Comparison of ENCODE assay signal across 19 cellular contexts in genomic region chr20:916125-916799, GRCh38. TPM values are rescaled to one million over a fixed set of nuclear protein-coding genes. Genes with fewer than 3 reads are reported as not detected.
A peak's percentile ranks its signal among the peaks of the same experiment; 100 is the strongest.
DNase-seq lines count a peak whose midpoint lies in the region; ATAC-seq, FAIRE-seq and TF ChIP-seq lines count a peak whose summit lies in the region.
"Had no signal": no experiment of that assay in that cellular context is flagged by ENCODE, and none has a peak within 500 bp of the region (broad histone marks: within the 10 kb centered on the region; RNA-seq: fewer than 3 reads in every experiment).

A gene with protein sequence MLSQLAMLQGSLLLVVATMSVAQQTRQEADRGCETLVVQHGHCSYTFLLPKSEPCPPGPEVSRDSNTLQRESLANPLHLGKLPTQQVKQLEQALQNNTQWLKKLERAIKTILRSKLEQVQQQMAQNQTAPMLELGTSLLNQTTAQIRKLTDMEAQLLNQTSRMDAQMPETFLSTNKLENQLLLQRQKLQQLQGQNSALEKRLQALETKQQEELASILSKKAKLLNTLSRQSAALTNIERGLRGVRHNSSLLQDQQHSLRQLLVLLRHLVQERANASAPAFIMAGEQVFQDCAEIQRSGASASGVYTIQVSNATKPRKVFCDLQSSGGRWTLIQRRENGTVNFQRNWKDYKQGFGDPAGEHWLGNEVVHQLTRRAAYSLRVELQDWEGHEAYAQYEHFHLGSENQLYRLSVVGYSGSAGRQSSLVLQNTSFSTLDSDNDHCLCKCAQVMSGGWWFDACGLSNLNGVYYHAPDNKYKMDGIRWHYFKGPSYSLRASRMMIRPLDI (minus strand): TSS chr20:916334. CDS start chr20:916214, 120 bp downstream.

- H3K36me3 ChIP-seq in right atrium auricular region (no peaks in the 10 kb centered on the region), brain microvascular endothelial cell (replicated peaks) (no peaks in the 10 kb centered on the region), mesendoderm (ENCODE audit: control insufficient read depth, insufficient read depth, low read length) (no peaks in the 10 kb centered on the region), HepG2 (replicated peaks in 1 of 2; ENCODE audit: control insufficient read depth in 1 of 2, insufficient read depth in 2 of 2, low read length in 2 of 2) (no peaks in the 10 kb centered on the region)
- H3K36me3 ChIP-seq: colonic mucosa, MG63, stomach had no signal

- no CpG with 5 or more reads among the region's 18 CpGs for WGBS in mesendoderm (ENCODE audit: extremely low coverage, insufficient coverage, low lambda C conversion rate)
- WGBS in HepG2 (ENCODE audit: low lambda C conversion rate) = 38% methylated on average over 17 of the region's 18 CpGs

- H3K27ac ChIP-seq in right atrium auricular region (no peak within 1 kb of the TSS), brain microvascular endothelial cell (no peak within 1 kb of the TSS), mesendoderm (ENCODE audit: low read depth, low read length) (no peak within 1 kb of the TSS), HepG2 (ENCODE audit: extremely low read length, insufficient read depth, low read length) (no peak within 1 kb of the TSS)
- H3K27ac ChIP-seq: colonic mucosa, stomach had no signal

- no peak within 1 kb of the TSS for H2BK15ac ChIP-seq in mesendoderm (replicated peaks; ENCODE audit: low read depth)

- no peaks in the 10 kb centered on the region for H3K9me3 ChIP-seq in right atrium auricular region
- no peaks in the 10 kb centered on the region for H3K9me3 ChIP-seq in HepG2 (ENCODE audit: low read length)
- H3K9me3 ChIP-seq: colonic mucosa, MG63, stomach had no signal

- H3K4me2 ChIP-seq in mesendoderm (ENCODE audit: low read length) (no peak within 1 kb of the TSS), HepG2 (ENCODE audit: low read depth, low read length) (no peak within 1 kb of the TSS)

- intact Hi-C loops in Right ventricle myocardium superior (cut with DNase I) (no loop called here), HepG2 (cut with micrococcal nuclease; ENCODE audit: unreplicated experiment) (no loop called here)

- H3K56ac ChIP-seq in mesendoderm (ENCODE audit: low read length) = peak within 1 kb of the TSS; percentile 76

- no peak for TF ChIP-seq EP300 in HepG2 (IDR thresholded peaks at IDR 0.05; ENCODE audit: low read depth in 2 of 2, low read length in 2 of 2)
- no peak for TF ChIP-seq EP300 in HepG2 (CRISPR knock-in tag; IDR thresholded peaks at IDR 0.05; ENCODE audit: borderline replicate concordance)

- ATAC-seq in Right ventricle myocardium superior (ENCODE audit: poor library complexity) (peak; percentile 77), HepG2 (no peak)

- H3K9ac ChIP-seq in mesendoderm (ENCODE audit: low read length) (peak within 1 kb of the TSS; percentile 32), HepG2 (ENCODE audit: insufficient read depth, low read depth, low read length) (no peak within 1 kb of the TSS)

- FAIRE-seq in HepG2 (lab: Jason Lieb, UNC) = no peak

- TF ChIP-seq POLR2A in HepG2 (IDR thresholded peaks at IDR 0.05; ENCODE audit: insufficient read depth in 1 of 2, low read depth in 2 of 2, low read length in 2 of 2) = no peak

- no peak within 1 kb of the TSS for H3K4me3 ChIP-seq in right atrium auricular region
- no peak within 1 kb of the TSS for H3K4me3 ChIP-seq in brain microvascular endothelial cell (ENCODE audit: low read depth, low read length)
- no peak within 1 kb of the TSS for H3K4me3 ChIP-seq in mesendoderm (ENCODE audit: low read length)
- H3K4me3 ChIP-seq in HepG2 (replicated peaks in 1 of 3; ENCODE audit: insufficient read depth in 1 of 3, low read depth in 2 of 3, low read length in 3 of 3) = no peak within 1 kb of the TSS
- H3K4me3 ChIP-seq: colonic mucosa, MG63, stomach had no signal

- no peak within 1 kb of the TSS for H3K18ac ChIP-seq in mesendoderm (ENCODE audit: low read length)

- no peak within 1 kb of the TSS for H2AK5ac ChIP-seq in mesendoderm (ENCODE audit: low read length)

- H3K79me1 ChIP-seq in mesendoderm (ENCODE audit: low read length) = no peaks in the 10 kb centered on the region

- POLR2A ChIA-PET in HepG2 (lab: Yijun Ruan, JAX) = no interaction called here

- no peak for TF ChIP-seq CTCF in right atrium auricular region (IDR thresholded peaks at IDR 0.05)
- TF ChIP-seq CTCF in brain microvascular endothelial cell (IDR thresholded peaks at IDR 0.05; ENCODE audit: low read depth, low read length, missing control alignments) = no peak
- no peak for TF ChIP-seq CTCF in HepG2 (CRISPR knock-in tag; IDR thresholded peaks at IDR 0.05)

- H4K8ac ChIP-seq in mesendoderm (ENCODE audit: low read depth, low read length) = no peak within 1 kb of the TSS

- H3K27me3 ChIP-seq in right atrium auricular region (no peaks in the 10 kb centered on the region), brain microvascular endothelial cell (replicated peaks) (peaks cover 2% of the 10 kb centered on the region), mesendoderm (ENCODE audit: insufficient read depth, low read length, poor library complexity) (no peaks in the 10 kb centered on the region), HepG2 (ENCODE audit: control insufficient read depth in 1 of 2, insufficient read depth in 2 of 2, low read length in 2 of 2) (peaks cover 4 to 17% of the 10 kb centered on the region in 2 experiments; a peak in 3 of 5 replicates)
- H3K27me3 ChIP-seq: colonic mucosa, MG63 had no signal

- in situ Hi-C loops in brain microvascular endothelial cell (cut with HindIII; ENCODE audit: low pct_ligation_motif_present, low sequenced_read_pairs) (no loop called here), HepG2 (cut with HindIII; ENCODE audit: extremely low pct_ligation_motif_present, low pct_unique_long_range_greater_than_20kb) (no loop called here)

- no peak within 1 kb of the TSS for H2BK120ac ChIP-seq in mesendoderm (ENCODE audit: low read depth, low read length)

- CTCF ChIA-PET in HepG2 (lab: Yijun Ruan, JAX; ENCODE audit: low intra/inter-chr PET ratio, low total read pairs) = no interaction called here

- H4K5ac ChIP-seq in mesendoderm (ENCODE audit: low read length) = no peak within 1 kb of the TSS

- H3K79me2 ChIP-seq in mesendoderm (ENCODE audit: control insufficient read depth, insufficient read depth, low read length) (no peaks in the 10 kb centered on the region), HepG2 (ENCODE audit: insufficient read depth, low read length) (no peaks in the 10 kb centered on the region)

- no TSS peak for BruUV-seq in HepG2 (replicated peaks; lab: Mats Ljungman, UMichigan)

- H3K23ac ChIP-seq in mesendoderm (ENCODE audit: low read length) = peak within 1 kb of the TSS; percentile 91

- no peak for DNase-seq in Right ventricle myocardium superior
- DNase-seq in right atrium auricular region (ENCODE audit: low spot score) = no peak
- DNase-seq in brain microvascular endothelial cell = peak; percentile 7
- peak; percentile 45 for DNase-seq in mesendoderm
- DNase-seq in ureter (ENCODE audit: low spot score) = peak; percentile 71
- no peak for DNase-seq in NCI-H510A (lab: John Stamatoyannopoulos, UW)
- no peak for DNase-seq in HepG2 (ENCODE audit: low spot score)
- no peak for DNase-seq in dermis blood vessel endothelial cell
- DNase-seq: aorta, colonic mucosa, EL, MG63, NCI-H2029, NCI-H524 treated with DMSO at 0.1 percent for 48 hours, stomach, T-helper 9 cell had no signal

- H3K4me1 ChIP-seq in right atrium auricular region = peaks cover 0 to 9% of the 10 kb centered on the region in 2 donors
- H3K4me1 ChIP-seq in mesendoderm (ENCODE audit: control insufficient read depth, low read depth, low read length) = peaks cover 15% of the 10 kb centered on the region
- H3K4me1 ChIP-seq in HepG2 (ENCODE audit: insufficient read depth, low read length) = peaks cover 5% of the 10 kb centered on the region; the same call in 1 of the 2 replicates
- H3K4me1 ChIP-seq: colonic mucosa, stomach had no signal

- no peaks in the 10 kb centered on the region for H4K20me1 ChIP-seq in HepG2 (ENCODE audit: insufficient read depth, low read length)

- no peak within 1 kb of the TSS for H2AFZ ChIP-seq in HepG2 (ENCODE audit: low read length)

- no peak for TF ChIP-seq RAD21 in HepG2 (CRISPR knock-in tag; IDR thresholded peaks at IDR 0.05)

- H2BK5ac ChIP-seq in mesendoderm (ENCODE audit: low read length) = peak within 1 kb of the TSS; percentile 77

- no peak within 1 kb of the TSS for H3K4ac ChIP-seq in mesendoderm (ENCODE audit: low read depth, low read length)

RNA-seq across cellular contexts. Expression of the gene that starts here (rescaled TPM):
- total RNA-seq in Right ventricle myocardium superior (not detected), right atrium auricular region (under 1 TPM in 1 of 2 donors, not detected in 1; 0.11 TPM), ureter (0.99 TPM), HepG2 (2016; rRNA removed; fragmentation: Illumina TruSeq; extraction: Trizol) (not detected in 2 replicates), dermis blood vessel endothelial cell (not detected in 2 replicates)
- 0.18 TPM for polyA plus RNA-seq in mesendoderm (2013, experiment 1 of 2)
- polyA plus RNA-seq in mesendoderm (2013, experiment 2 of 2) = 0.22 TPM
- not detected in 2 replicates for total RNA-seq in HepG2 (2016; cell fraction: cytosol; rRNA removed; fragmentation: Illumina TruSeq; extraction: Trizol; ENCODE audit: low read depth)
- total RNA-seq in HepG2 (2016; cell fraction: insoluble cytoplasmic fraction; rRNA removed; fragmentation: Illumina TruSeq; extraction: Trizol) = not detected in 2 replicates
- total RNA-seq in HepG2 (2016; cell fraction: membrane; rRNA removed; fragmentation: Illumina TruSeq; extraction: Trizol) = not detected in 2 replicates
- not detected in 2 replicates for total RNA-seq in HepG2 (2016; cell fraction: nucleus; rRNA removed; fragmentation: Illumina TruSeq; extraction: Trizol)
- not detected in 2 replicates for polyA plus RNA-seq in HepG2 (2011; rRNA removed)
- polyA plus RNA-seq in HepG2 (2011; cell fraction: cytosol; rRNA removed) = not detected in 2 replicates
- not detected in 2 replicates for polyA plus RNA-seq in HepG2 (2011; cell fraction: nucleus; rRNA removed)
- not detected in 2 replicates for polyA plus RNA-seq in HepG2 (2012)
- not detected in 2 replicates for polyA plus RNA-seq in HepG2 (2016; cell fraction: cytosol; fragmentation: Illumina TruSeq; extraction: Trizol; ENCODE audit: low read depth)
- not detected in 2 replicates for polyA plus RNA-seq in HepG2 (2016; cell fraction: insoluble cytoplasmic fraction; fragmentation: Illumina TruSeq; extraction: Trizol; ENCODE audit: low read depth)
- polyA plus RNA-seq in HepG2 (2016; cell fraction: membrane; fragmentation: Illumina TruSeq; extraction: Trizol; ENCODE audit: low read depth) = not detected in 2 replicates
- polyA plus RNA-seq in HepG2 (2016; cell fraction: nucleus; fragmentation: Illumina TruSeq; extraction: Trizol; ENCODE audit: insufficient read depth, low read depth) = not detected in 2 replicates
- polyA minus RNA-seq in HepG2 (2011; rRNA and poly(A)+ RNA removed; ENCODE audit: low replicate concordance) = not detected in 2 replicates
- polyA minus RNA-seq in HepG2 (2011; cell fraction: cytosol; rRNA and poly(A)+ RNA removed) = not detected in 2 replicates
- not detected in 2 replicates for polyA minus RNA-seq in HepG2 (2011; cell fraction: nucleus; rRNA and poly(A)+ RNA removed)
- total RNA-seq: lung microvascular endothelial cell, SK-MEL-5 had no signal
- polyA plus RNA-seq: neural cell had no signal

Comparison
In these comparisons a context has a peak if more than half of its experiments do, and no peak if none do; other contexts are left out.
1. Peak in ATAC-seq in Right ventricle myocardium superior; RNA of the gene not detected or under 1 TPM.
2. Peak in DNase-seq in ureter; RNA of the gene not detected or under 1 TPM.
3. DNase-seq: peak in brain microvascular endothelial cell (single experiment) and mesendoderm (single experiment); none in Right ventricle myocardium superior (single experiment), right atrium auricular region (single experiment), NCI-H510A (single experiment), HepG2 (single experiment) and dermis blood vessel endothelial cell (single experiment).